19 cellular contexts compared by ENCODE assay signal in genomic region chr10:94092848-94093247, GRCh38.
DNase-seq lines count a peak whose midpoint lies in the region; ATAC-seq and TF ChIP-seq lines count a peak whose summit lies in the region.
"Had no signal": no experiment of that assay in that cellular context is flagged by ENCODE, and none has a peak within 500 bp of the region (broad histone marks: within the 10 kb centered on the region; RNA-seq: fewer than 3 reads in every experiment).

No MANE protein-coding gene starts in this region.

- POLR2A ChIA-PET in WTC11 (lab: Charles Lee): no interaction called here

- peak; percentile 54 for DNase-seq in LHCN-M2 (ENCODE audit: low read depth)
- DNase-seq in astrocyte of the spinal cord (ENCODE audit: low read depth, low spot score): peak; percentile 55
- peak; percentile 37 for DNase-seq in fibroblast of villous mesenchyme (ENCODE audit: low read depth)
- peak in 1 of 2 donors; percentile 29 for DNase-seq in thyroid gland
- no peak for DNase-seq in WTC11 (ENCODE audit: low spot score)
- no peak for DNase-seq in AML-193 (lab: John Stamatoyannopoulos, UW)
- DNase-seq: activated CD8-positive, alpha-beta memory T cell treated with anti-CD3 and anti-CD28 coated beads for 24 hours; activated T-cell treated with anti-CD3 and anti-CD28 coated beads, Interleukin-2, amount 50 U/mL, for 72 hours; COR-L47; hypothalamus; KBM-7; NCI-H1092 treated with DMSO at 0.1 percent for 48 hours; NCI-H2081; NCI-H510A treated with DMSO at 0.1 percent for 48 hours; Right ventricle myocardium superior had no signal

- no peak overlapping the region for H3K4me3 Mint-ChIP-seq in WTC11
- H3K4me3 Mint-ChIP-seq: activated T-cell treated with anti-CD3 and anti-CD28 coated beads, Interleukin-2, amount 50 U/mL, for 72 hours; stimulated activated naive CD8-positive, alpha-beta T cell treated with anti-CD3 and anti-CD28 coated beads, Interleukin-15, Interleukin-2, amounts not matched to agents 100 ng/mL and 50 ng/mL, for 24 hours; T-helper 1 cell treated with Interleukin-12 subunit alpha and Interleukin-12 subunit beta and Interleukin-4 antibody, amounts not matched to agents 30 μg/mL and 1 μg/mL, for 36 hours had no signal

- 87 to 90% methylated on average over 1 of the region's 1 CpG for WGBS in thyroid gland, 2 donors

- peaks cover 35 to 40% of the 10 kb centered on the region in 2 donors for H3K4me1 ChIP-seq in thyroid gland

- CTCF ChIA-PET in WTC11 (lab: Charles Lee): no interaction called here

- no peak overlapping the region for H3K27ac Mint-ChIP-seq in WTC11
- H3K27ac Mint-ChIP-seq: activated naive CD4-positive, alpha-beta T cell treated with anti-CD3 and anti-CD28 coated beads, Interleukin-2, amount 50 U/mL, for 72 hours; activated T-cell treated with anti-CD3 and anti-CD28 coated beads, Interleukin-2, amount 50 U/mL, for 72 hours; stimulated activated naive CD8-positive, alpha-beta T cell treated with anti-CD3 and anti-CD28 coated beads, Interleukin-15, Interleukin-2, amounts not matched to agents 100 ng/mL and 50 ng/mL, for 24 hours; T-helper 1 cell treated with Interleukin-12 subunit alpha and Interleukin-12 subunit beta and Interleukin-4 antibody, amounts not matched to agents 30 μg/mL and 1 μg/mL, for 36 hours had no signal

- TF ChIP-seq POLR2A in thyroid gland (IDR thresholded peaks at IDR 0.05): no peak

- no peaks in the 10 kb centered on the region for H3K27me3 ChIP-seq in thyroid gland

- H3K9me3 Mint-ChIP-seq in WTC11: no peaks in the 10 kb centered on the region
- H3K9me3 Mint-ChIP-seq: activated naive CD4-positive, alpha-beta T cell treated with anti-CD3 and anti-CD28 coated beads, Interleukin-2, amount 50 U/mL, for 72 hours; activated T-cell treated with anti-CD3 and anti-CD28 coated beads, Interleukin-2, amount 50 U/mL, for 72 hours; stimulated activated naive CD8-positive, alpha-beta T cell treated with anti-CD3 and anti-CD28 coated beads, Interleukin-15, Interleukin-2, amounts not matched to agents 100 ng/mL and 50 ng/mL, for 24 hours; T-helper 1 cell treated with Interleukin-12 subunit alpha and Interleukin-12 subunit beta and Interleukin-4 antibody, amounts not matched to agents 30 μg/mL and 1 μg/mL, for 36 hours had no signal

- no peaks in the 10 kb centered on the region for H3K9me3 ChIP-seq in thyroid gland

- H3K36me3 ChIP-seq in thyroid gland: no peaks in the 10 kb centered on the region

- H3K4me3 ChIP-seq in astrocyte of the spinal cord (ENCODE audit: low read depth, low read length) (no peak overlapping the region), fibroblast of villous mesenchyme (ENCODE audit: low read depth, low read length) (no peak overlapping the region), thyroid gland (replicated peaks in 1 of 3) (no peak overlapping the region)

- H3K4me1 Mint-ChIP-seq in WTC11: peaks cover 13% of the 10 kb centered on the region

- in situ Hi-C loops in astrocyte of the spinal cord (cut with HindIII; ENCODE audit: low sequenced_read_pairs): no loop called here

- intact Hi-C loops in thyroid gland (cut with DNase I): no loop called here

- no peaks in the 10 kb centered on the region; the same call in 1 of the 2 replicates for H3K27me3 Mint-ChIP-seq in WTC11 (ENCODE audit: low read depth)

- H3K36me3 Mint-ChIP-seq in WTC11: no peaks in the 10 kb centered on the region
- H3K36me3 Mint-ChIP-seq: activated naive CD4-positive, alpha-beta T cell treated with anti-CD3 and anti-CD28 coated beads, Interleukin-2, amount 50 U/mL, for 72 hours had no signal

- no peak for TF ChIP-seq CTCF in astrocyte of the spinal cord (IDR thresholded peaks at IDR 0.05; ENCODE audit: low read depth, low read length)
- TF ChIP-seq CTCF in fibroblast of villous mesenchyme (IDR thresholded peaks at IDR 0.05; ENCODE audit: insufficient read depth, low read depth, low read length): no peak
- no peak for TF ChIP-seq CTCF in thyroid gland (IDR thresholded peaks at IDR 0.05)
- TF ChIP-seq CTCF in WTC11 (IDR thresholded peaks at IDR 0.05): no peak

- H3K27ac ChIP-seq in thyroid gland: peak overlapping the region in 2 of 3 donors; percentile 39 to 43

- ATAC-seq in GM21381 (IDR thresholded peaks at IDR 0.05; ENCODE audit: unreplicated experiment) (no peak), WTC11 (no peak)
- ATAC-seq: activated naive CD4-positive, alpha-beta T cell treated with anti-CD3 and anti-CD28 coated beads, Interleukin-2, amount 50 U/mL, for 72 hours; activated T-cell treated with anti-CD3 and anti-CD28 coated beads, Interleukin-2, amount 50 U/mL, for 72 hours had no signal

TF ChIP-seq in WTC11, 78 proteins besides CTCF, POLR2A, EP300 and RAD21:
- TF ChIP-seq NR1H2 (CRISPR knock-in tag; IDR thresholded peaks at IDR 0.05) (no peak), AFF4 (CRISPR knock-in tag; IDR thresholded peaks at IDR 0.05; ENCODE audit: borderline replicate concordance) (no peak), ATF1 (CRISPR knock-in tag; IDR thresholded peaks at IDR 0.05) (no peak), NR2C2 (CRISPR knock-in tag; IDR thresholded peaks at IDR 0.05) (no peak), ESRRA (CRISPR knock-in tag; IDR thresholded peaks at IDR 0.05; ENCODE audit: borderline replicate concordance) (no peak), PRRX2 (CRISPR knock-in tag; IDR thresholded peaks at IDR 0.05) (no peak), ZNF281 (CRISPR knock-in tag; IDR thresholded peaks at IDR 0.05) (no peak), JAZF1 (CRISPR knock-in tag; IDR thresholded peaks at IDR 0.05) (no peak)

Comparison
In these comparisons a context has a peak if more than half of its experiments do, and no peak if none do; other contexts are left out.
1. DNase-seq: peak in LHCN-M2 (single experiment), astrocyte of the spinal cord (single experiment) and fibroblast of villous mesenchyme (single experiment); none in WTC11 (single experiment) and AML-193 (0 of 2).